24 cellular contexts compared by ENCODE assay signal in genomic region chr5:154005648-154006047, GRCh38.
"Had no signal": no experiment of that assay in that cellular context is flagged by ENCODE, and none has a peak within 500 bp of the region (broad histone marks: within the 10 kb centered on the region; RNA-seq: fewer than 3 reads in every experiment).

No MANE protein-coding gene starts in this region.

- H3K27ac ChIP-seq: brain microvascular endothelial cell, cardiac muscle cell had no signal

- H3K27me3 ChIP-seq: brain microvascular endothelial cell, cardiac muscle cell had no signal

- ATAC-seq: activated T-cell treated with anti-CD3 and anti-CD28 coated beads, Interleukin-2, amount 50 U/mL, for 4 hours; T-cell had no signal

- H3K4me3 ChIP-seq: cardiac muscle cell had no signal

- H3K36me3 ChIP-seq: brain microvascular endothelial cell had no signal

- DNase-seq: activated CD4-positive, alpha-beta memory T cell treated with anti-CD3 and anti-CD28 coated beads for 36 hours; activated CD4-positive, alpha-beta T cell treated with anti-CD3 and anti-CD28 coated beads, Interleukin-2, amount 10 ng/mL, durations not matched to agents 7 days and 5 days; activated CD4-positive, CD25-positive, alpha-beta regulatory T cell; activated CD8-positive, alpha-beta memory T cell treated with anti-CD3 and anti-CD28 coated beads for 24 hours; activated gamma-delta T cell treated with Interleukin-2 at 50 U/mL for 16 hours; activated naive CD4-positive, alpha-beta T cell treated with anti-CD3 and anti-CD28 coated beads, Interleukin-2, amount 10 ng/mL, durations not matched to agents 7 days and 5 days; activated naive CD8-positive, alpha-beta T cell treated with anti-CD3 and anti-CD28 coated beads for 36 hours; activated T-cell treated with anti-CD3 and anti-CD28 coated beads, Interleukin-2, amount 50 U/mL, for 4 hours; brain microvascular endothelial cell; cerebellar nuclear complex; MV-4-11; NCI-H1092 treated with DMSO at 0.1 percent for 48 hours; NCI-H1417 treated with DMSO at 0.1 percent for 48 hours; NCI-H1694; NCI-H2029 treated with DMSO at 0.1 percent for 48 hours; NCI-H345; NCI-H510A; NCI-H526 treated with DMSO at 0.1 percent for 48 hours; NCI-H82; SIG-M5; T-cell; T-helper 2 cell; T1000 had no signal
